In genomic region chr2:133816037-133816436, GRCh38 we compare ENCODE assay signal across 1 cellular context.
TF ChIP-seq lines count a peak whose summit lies in the region.

No MANE protein-coding gene starts in this region.

TF ChIP-seq in H1, 55 proteins besides CTCF, POLR2A, EP300 and RAD21:
- TF ChIP-seq FOSL1 (IDR thresholded peaks at IDR 0.05; ENCODE audit: insufficient read depth, low read depth, low read length) (no peak), SIN3A (conservative IDR thresholded peaks at IDR 0.05 in 1 of 2, IDR thresholded peaks at IDR 0.05 in 1 of 2; ENCODE audit: low read depth in 1 of 2, low read length in 2 of 2) (no peak), ATF3 (IDR thresholded peaks at IDR 0.05; ENCODE audit: insufficient read depth, low read depth, low read length) (no peak), PHF8 (conservative IDR thresholded peaks at IDR 0.05; ENCODE audit: low read depth, low read length) (no peak), CBX5 (IDR thresholded peaks at IDR 0.05; ENCODE audit: low read depth, low read length) (no peak), CREB1 (IDR thresholded peaks at IDR 0.05) (no peak), KDM4A (IDR thresholded peaks at IDR 0.05; ENCODE audit: low read depth, low read length, severe bottlenecking) (no peak), TAF7 (optimal IDR thresholded peaks at IDR 0.05; ENCODE audit: borderline replicate concordance, low read depth, low read length) (no peak), RXRA (IDR thresholded peaks at IDR 0.05; ENCODE audit: insufficient read depth, low read depth, low read length) (no peak), JUND (IDR thresholded peaks at IDR 0.05; ENCODE audit: low read length) (no peak), KDM5A (IDR thresholded peaks at IDR 0.05; ENCODE audit: low read length) (no peak), SUZ12 (IDR thresholded peaks at IDR 0.05; ENCODE audit: low read length) (no peak), CBX8 (IDR thresholded peaks at IDR 0.05; ENCODE audit: borderline replicate concordance, low read depth, low read length) (no peak)
